16 cellular contexts compared by ENCODE assay signal in the genomic region with DNA sequence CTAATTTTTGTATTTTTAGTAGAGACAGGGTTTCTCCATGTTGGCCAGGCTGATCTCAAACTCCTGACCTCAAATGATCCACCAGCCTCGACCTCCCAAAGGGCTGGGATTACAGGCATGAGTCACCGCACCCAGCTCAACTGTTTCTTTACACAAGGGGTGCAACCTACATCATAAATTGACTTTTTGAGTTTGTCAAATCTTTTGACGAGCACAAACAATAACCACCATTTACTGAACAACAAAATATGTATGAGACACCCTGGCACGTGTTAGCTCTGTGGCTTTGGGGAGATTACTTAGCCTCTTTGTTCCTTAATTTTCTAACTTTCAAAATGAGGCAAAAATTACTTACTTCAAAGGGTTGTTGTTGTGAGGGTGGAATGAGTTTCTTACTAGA. TPM values are rescaled to one million over a fixed set of nuclear protein-coding genes. Genes with fewer than 3 reads are reported as not detected.
"Had no signal": no experiment of that assay in that cellular context is flagged by ENCODE, and none has a peak within 500 bp of the region (broad histone marks: within the 10 kb centered on the region; RNA-seq: fewer than 3 reads in every experiment).

No MANE protein-coding gene starts in this region.

- DNase-seq: activated naive CD8-positive, alpha-beta T cell treated with anti-CD3 and anti-CD28 coated beads for 36 hours; anterior cingulate cortex; brain microvascular endothelial cell; dermis blood vessel endothelial cell; effector memory CD8-positive, alpha-beta T cell; erythroblast; left lung; mammary epithelial cell; naive B cell; stimulated activated CD4-positive, alpha-beta T cell treated with anti-CD3 and anti-CD28 coated beads, Interleukin-4, amount 100 ng/mL, for 4 hours; stimulated activated CD8-positive, alpha-beta memory T cell treated with anti-CD3 and anti-CD28 coated beads, Interleukin-4, amount 100 ng/mL, for 48 hours; stimulated activated naive CD4-positive, alpha-beta T cell treated with Interleukin-2 at 50 U/mL for 16 hours; T-helper 9 cell had no signal

RNA-seq across cellular contexts. Expression of a gene that starts 23.5 kb away (rescaled TPM):
- total RNA-seq: activated CD8-positive, alpha-beta memory T cell treated with anti-CD3 and anti-CD28 coated beads for 36 hours; activated naive CD8-positive, alpha-beta T cell treated with anti-CD3 and anti-CD28 coated beads for 36 hours; activated T-helper 1 cell treated with anti-CD3 and anti-CD28 coated beads, Interleukin-12 subunit alpha, Interleukin-12 subunit beta, Interleukin-2, Interleukin-4 antibody, amounts not matched to agents 30 ng/mL and 10 ng/mL and 1 ng/mL, durations not matched to agents 14 hours and 24 hours and 36 hours; chondrocyte had no signal
